ENCODE assay signal across 22 cellular contexts in genomic region chr11:58659910-58660570, GRCh38. TPM values are rescaled to one million over a fixed set of nuclear protein-coding genes. Genes with fewer than 3 reads are reported as not detected.
DNase-seq lines count a peak whose midpoint lies in the region; ATAC-seq, FAIRE-seq and TF ChIP-seq lines count a peak whose summit lies in the region.
"Had no signal": no experiment of that assay in that cellular context is flagged by ENCODE, and none has a peak within 500 bp of the region (broad histone marks: within the 10 kb centered on the region; RNA-seq: fewer than 3 reads in every experiment).

No MANE protein-coding gene starts in this region.

- H4K20me1 ChIP-seq in hepatocyte (ENCODE audit: insufficient read depth, poor library complexity, severe bottlenecking) = no peaks in the 10 kb centered on the region

- H3K4me1 ChIP-seq in breast epithelium (no peaks in the 10 kb centered on the region), hepatocyte (ENCODE audit: insufficient read depth) (peaks cover 5% of the 10 kb centered on the region), small intestine (ENCODE audit: control insufficient read depth in 2 of 2, insufficient read depth in 1 of 2, low read depth in 1 of 2, low read length in 1 of 2) (peaks cover 0 to 5% of the 10 kb centered on the region in 2 donors)
- H3K4me1 ChIP-seq: SJCRH30 had no signal

- BruUV-seq in MCF 10A (replicated peaks; lab: Mats Ljungman, UMichigan) = no TSS peak

- H3K79me2 ChIP-seq in hepatocyte = no peaks in the 10 kb centered on the region

- intact Hi-C loops in MCF 10A (cut with micrococcal nuclease) = no loop called here
- intact Hi-C loops in breast epithelium (cut with DNase I; ENCODE audit: low total_unique reads) = no loop called here

- H3K27me3 ChIP-seq in breast epithelium (no peaks in the 10 kb centered on the region), hepatocyte (no peaks in the 10 kb centered on the region), small intestine (ENCODE audit: control insufficient read depth in 2 of 2, insufficient read depth in 2 of 2, low read length in 2 of 2) (no peaks in the 10 kb centered on the region)
- H3K27me3 ChIP-seq: MG63, Peyer's patch, SJCRH30 had no signal

- H3K27ac Mint-ChIP-seq in MCF 10A (ENCODE audit: low read depth, unreplicated experiment) = peak overlapping the region; percentile 63

- H3K36me3 Mint-ChIP-seq in MCF 10A (ENCODE audit: insufficient read depth, unreplicated experiment) = no peaks in the 10 kb centered on the region
- H3K36me3 Mint-ChIP-seq: CD4-positive, CD25-positive, alpha-beta regulatory T cell had no signal

- no peaks in the 10 kb centered on the region for H3K9me2 ChIP-seq in hepatocyte (replicated peaks; ENCODE audit: insufficient read depth)

- no peaks in the 10 kb centered on the region for H3K27me3 Mint-ChIP-seq in MCF 10A (ENCODE audit: insufficient read depth, unreplicated experiment)

- no peak for DNase-seq in MCF 10A (ENCODE audit: unreplicated experiment)
- DNase-seq in breast epithelium (ENCODE audit: low spot score in 2 of 2) = no peak
- peak; percentile 44 for DNase-seq in LoVo (ENCODE audit: low spot score)
- DNase-seq in hepatocyte (ENCODE audit: low spot score) = no peak
- DNase-seq in small intestine = peak; percentile 74
- no peak for DNase-seq in activated gamma-delta T cell treated with Interleukin-2 at 50 U/mL for 16 hours
- DNase-seq: CD4-positive, CD25-positive, alpha-beta regulatory T cell; GOT3; HCEC 1CT; Karpas-422; MG63; NCI-H1417; NCI-H1694 treated with DMSO at 0.1 percent for 48 hours; NCI-H2081 treated with DMSO at 0.1 percent for 48 hours; NCI-H510A treated with DMSO at 0.1 percent for 48 hours; NCI-H748 treated with DMSO at 0.1 percent for 48 hours; SJCRH30 had no signal

- TF ChIP-seq CTCF in MCF 10A (IDR thresholded peaks at IDR 0.05; ENCODE audit: unreplicated experiment) (no peak), breast epithelium (IDR thresholded peaks at IDR 0.05) (no peak), hepatocyte (IDR thresholded peaks at IDR 0.05; ENCODE audit: poor library complexity) (no peak)

- no peak overlapping the region for H3K4me3 ChIP-seq in breast epithelium
- no peak overlapping the region for H3K4me3 ChIP-seq in hepatocyte
- no peak overlapping the region for H3K4me3 ChIP-seq in small intestine (ENCODE audit: low read depth in 1 of 2, low read length in 2 of 2)
- H3K4me3 ChIP-seq: MG63, Peyer's patch, SJCRH30 had no signal

- H2AFZ ChIP-seq in hepatocyte = no peak overlapping the region

- peaks cover 17% of the 10 kb centered on the region for H3K4me1 Mint-ChIP-seq in MCF 10A (ENCODE audit: insufficient read depth, unreplicated experiment)
- H3K4me1 Mint-ChIP-seq: CD4-positive, CD25-positive, alpha-beta regulatory T cell had no signal

- no peak overlapping the region for H3K4me3 Mint-ChIP-seq in MCF 10A (ENCODE audit: unreplicated experiment)
- H3K4me3 Mint-ChIP-seq: CD4-positive, CD25-positive, alpha-beta regulatory T cell had no signal

- no peak overlapping the region for H3K27ac ChIP-seq in breast epithelium
- H3K27ac ChIP-seq in hepatocyte = peak overlapping the region; percentile 94
- H3K27ac ChIP-seq in small intestine (ENCODE audit: low read depth in 1 of 2, low read length in 1 of 2) = peak overlapping the region; percentile 29 to 57
- H3K27ac ChIP-seq: SJCRH30 had no signal

- 55% methylated on average over 5 of the region's 5 CpGs for WGBS in hepatocyte (ENCODE audit: low lambda C conversion rate, missing lambda C conversion rate)
- 40 to 68% (median 54%) methylated on average over 5 of the region's 5 CpGs for WGBS in small intestine, 3 donors

- TF ChIP-seq POLR2A in breast epithelium (IDR thresholded peaks at IDR 0.05) = no peak

- H3K4me2 ChIP-seq in hepatocyte = peak overlapping the region; percentile 49

- POLR2A ChIA-PET in MCF 10A (lab: Yijun Ruan, JAX) = interaction anchor here (0.7 to 1.4 kb wide), 7 partner anchors 12 to 514 kb away, joined by 3 to 6 read pairs (median 4); no protein-coding TSS in a partner anchor

- CTCF ChIA-PET in MCF 10A (lab: Yijun Ruan, JAX) = interaction anchor here (0.5 to 9.0 kb wide), 8 partner anchors 9 to 1700 kb away, joined by 3 to 115 read pairs (median 4); no protein-coding TSS in a partner anchor

- ATAC-seq in GM19351 (IDR thresholded peaks at IDR 0.05; ENCODE audit: unreplicated experiment) = no peak
- ATAC-seq in GM21529 (IDR thresholded peaks at IDR 0.05; ENCODE audit: unreplicated experiment) = no peak

- H3K9me3 ChIP-seq in breast epithelium = no peaks in the 10 kb centered on the region
- no peaks in the 10 kb centered on the region for H3K9me3 ChIP-seq in hepatocyte (ENCODE audit: low read depth)
- no peaks in the 10 kb centered on the region for H3K9me3 ChIP-seq in small intestine (ENCODE audit: control insufficient read depth, low read depth)
- H3K9me3 ChIP-seq: MG63, Peyer's patch, SJCRH30 had no signal

- no peaks in the 10 kb centered on the region for H3K9me3 Mint-ChIP-seq in MCF 10A (ENCODE audit: unreplicated experiment)
- H3K9me3 Mint-ChIP-seq: CD4-positive, CD25-positive, alpha-beta regulatory T cell had no signal

- no peak for FAIRE-seq in small intestine (lab: Jason Lieb, UNC)
- FAIRE-seq: G401.6, GM18507 had no signal

- H3K36me3 ChIP-seq in breast epithelium (no peaks in the 10 kb centered on the region), hepatocyte (replicated peaks; ENCODE audit: insufficient read depth, low read depth) (no peaks in the 10 kb centered on the region), small intestine (ENCODE audit: control insufficient read depth in 2 of 2, insufficient read depth in 2 of 2, low read length in 2 of 2) (no peaks in the 10 kb centered on the region)
- H3K36me3 ChIP-seq: MG63, Peyer's patch, SJCRH30 had no signal

RNA-seq across cellular contexts. Expression of gene CNTF, which starts 37.6 kb away (rescaled TPM):
- 2.4 and 2.9 TPM in 2 replicates for total RNA-seq in MCF 10A (2022)
- total RNA-seq in breast epithelium = 1 to 10 TPM in 1 of 3 donors, under 1 TPM in 2; 0.59 to 1.6 (median 0.66) TPM
- 3.1 and 3.6 TPM in 2 replicates for total RNA-seq in hepatocyte
- not detected in 2 replicates for polyA plus RNA-seq in hepatocyte
- under 1 TPM in 1 of 3 donors, not detected in 2; 0.63 TPM for polyA plus RNA-seq in small intestine
- polyA plus RNA-seq: CD4-positive, CD25-positive, alpha-beta regulatory T cell had no signal

Comparison
In these comparisons a context has a peak if more than half of its experiments do, and no peak if none do; other contexts are left out.
1. DNase-seq: peak in LoVo (single experiment) and small intestine (single experiment); none in MCF 10A (single experiment), breast epithelium (0 of 2), hepatocyte (single experiment) and activated gamma-delta T cell treated with Interleukin-2 at 50 U/mL for 16 hours (single experiment).
2. H3K27ac ChIP-seq: peak in hepatocyte (single experiment) and small intestine (2 of 2); none in breast epithelium (0 of 2).